8 cellular contexts compared by ENCODE assay signal in the genomic region with DNA sequence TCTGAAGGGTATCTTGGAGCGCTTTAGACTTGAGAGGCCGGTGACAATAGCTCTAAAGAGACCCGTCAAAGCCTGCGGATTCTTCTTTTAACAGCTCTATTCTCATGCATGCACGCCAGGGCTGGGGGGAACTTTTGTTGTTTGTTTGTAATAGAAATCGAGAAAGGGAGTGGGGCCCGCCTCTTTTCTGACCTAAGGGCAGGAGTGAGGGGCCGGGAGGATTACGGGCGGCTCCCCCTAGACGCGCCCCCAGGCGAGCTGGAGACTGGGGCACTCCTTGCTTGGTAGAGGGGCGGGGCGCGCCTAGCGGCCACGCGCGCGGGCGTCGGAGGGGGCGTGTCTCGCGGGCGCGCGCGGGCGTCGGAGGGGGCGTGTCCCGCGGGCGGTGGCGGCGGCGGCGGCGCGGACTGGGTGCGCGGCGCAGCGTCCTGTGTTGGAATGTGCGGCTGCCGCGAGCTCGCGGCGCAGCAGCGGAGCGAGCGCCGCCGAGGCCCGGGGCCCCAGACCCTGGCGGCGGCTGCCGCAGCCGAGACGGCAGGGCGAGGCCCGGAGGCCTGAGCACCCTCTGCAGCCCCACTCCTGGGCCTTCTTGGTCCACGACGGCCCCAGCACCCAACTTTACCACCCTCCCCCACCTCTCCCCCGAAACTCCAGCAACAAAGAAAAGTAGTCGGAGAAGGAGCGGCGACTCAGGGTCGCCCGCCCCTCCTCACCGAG. TPM values are rescaled to one million over a fixed set of nuclear protein-coding genes. Genes with fewer than 3 reads are reported as not detected.
DNase-seq lines count a peak whose midpoint lies in the region; ATAC-seq and TF ChIP-seq lines count a peak whose summit lies in the region.

A gene with protein sequence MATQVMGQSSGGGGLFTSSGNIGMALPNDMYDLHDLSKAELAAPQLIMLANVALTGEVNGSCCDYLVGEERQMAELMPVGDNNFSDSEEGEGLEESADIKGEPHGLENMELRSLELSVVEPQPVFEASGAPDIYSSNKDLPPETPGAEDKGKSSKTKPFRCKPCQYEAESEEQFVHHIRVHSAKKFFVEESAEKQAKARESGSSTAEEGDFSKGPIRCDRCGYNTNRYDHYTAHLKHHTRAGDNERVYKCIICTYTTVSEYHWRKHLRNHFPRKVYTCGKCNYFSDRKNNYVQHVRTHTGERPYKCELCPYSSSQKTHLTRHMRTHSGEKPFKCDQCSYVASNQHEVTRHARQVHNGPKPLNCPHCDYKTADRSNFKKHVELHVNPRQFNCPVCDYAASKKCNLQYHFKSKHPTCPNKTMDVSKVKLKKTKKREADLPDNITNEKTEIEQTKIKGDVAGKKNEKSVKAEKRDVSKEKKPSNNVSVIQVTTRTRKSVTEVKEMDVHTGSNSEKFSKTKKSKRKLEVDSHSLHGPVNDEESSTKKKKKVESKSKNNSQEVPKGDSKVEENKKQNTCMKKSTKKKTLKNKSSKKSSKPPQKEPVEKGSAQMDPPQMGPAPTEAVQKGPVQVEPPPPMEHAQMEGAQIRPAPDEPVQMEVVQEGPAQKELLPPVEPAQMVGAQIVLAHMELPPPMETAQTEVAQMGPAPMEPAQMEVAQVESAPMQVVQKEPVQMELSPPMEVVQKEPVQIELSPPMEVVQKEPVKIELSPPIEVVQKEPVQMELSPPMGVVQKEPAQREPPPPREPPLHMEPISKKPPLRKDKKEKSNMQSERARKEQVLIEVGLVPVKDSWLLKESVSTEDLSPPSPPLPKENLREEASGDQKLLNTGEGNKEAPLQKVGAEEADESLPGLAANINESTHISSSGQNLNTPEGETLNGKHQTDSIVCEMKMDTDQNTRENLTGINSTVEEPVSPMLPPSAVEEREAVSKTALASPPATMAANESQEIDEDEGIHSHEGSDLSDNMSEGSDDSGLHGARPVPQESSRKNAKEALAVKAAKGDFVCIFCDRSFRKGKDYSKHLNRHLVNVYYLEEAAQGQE (plus strand): TSS at position 412 of the 717 bp plus-strand sequence. CDS start 2,739 bp downstream, outside the sequence.

- ATAC-seq in GM19467 (IDR thresholded peaks at IDR 0.05; ENCODE audit: unreplicated experiment) (peak; percentile 42), gastroesophageal sphincter (peak; percentile 88)

- no peaks in the 10 kb centered on the region for H3K9me3 Mint-ChIP-seq in Calu3 (ENCODE audit: low read depth, unreplicated experiment)

- BruUV-seq in Calu3 (replicated peaks; lab: Mats Ljungman, UMichigan): no TSS peak

- H3K4me3 Mint-ChIP-seq in Calu3 (ENCODE audit: low read depth, unreplicated experiment): peak within 1 kb of the TSS; percentile 88

- peak within 1 kb of the TSS; percentile 77 to 90 for H3K4me3 ChIP-seq in gastroesophageal sphincter
- peak within 1 kb of the TSS; percentile 57 to 95 for H3K4me3 ChIP-seq in neutrophil (ENCODE audit: low read depth in 1 of 2, low read length in 1 of 2)
- peak within 1 kb of the TSS; percentile 82 to 94 (median 87) for H3K4me3 ChIP-seq in subcutaneous abdominal adipose tissue (ENCODE audit: low read depth in 1 of 5, low read length in 5 of 5)

- peaks cover 21% of the 10 kb centered on the region for H3K4me1 Mint-ChIP-seq in Calu3 (ENCODE audit: low read depth, unreplicated experiment)

- H3K9ac ChIP-seq in subcutaneous abdominal adipose tissue (ENCODE audit: low read length in 5 of 5): peak within 1 kb of the TSS in 4 of 5 donors; percentile 61 to 84 (median 72)

- CTCF ChIA-PET in Calu3 (lab: Charles Lee): interaction anchor here (0.5 to 1.2 kb wide), 4 partner anchors 9 to 477 kb away, joined by 3 to 9 read pairs (median 4); no protein-coding TSS in a partner anchor

- peak within 1 kb of the TSS; percentile 68 to 95 (median 92) for H3K27ac ChIP-seq in gastroesophageal sphincter
- peak within 1 kb of the TSS; percentile 95 for H3K27ac ChIP-seq in neutrophil
- peak within 1 kb of the TSS; percentile 96 for H3K27ac ChIP-seq in subcutaneous abdominal adipose tissue (ENCODE audit: low read depth, low read length)

- peaks cover 28% of the 10 kb centered on the region for H3K36me3 Mint-ChIP-seq in Calu3 (ENCODE audit: insufficient read depth, unreplicated experiment)

- H3K27me3 ChIP-seq in gastroesophageal sphincter (no peaks in the 10 kb centered on the region), neutrophil (no peaks in the 10 kb centered on the region), subcutaneous abdominal adipose tissue (ENCODE audit: control insufficient read depth in 5 of 5, insufficient read depth in 4 of 5, low read length in 5 of 5) (no peaks in the 10 kb centered on the region)

- H3K4me1 ChIP-seq in gastroesophageal sphincter (peaks cover 0 to 44% (median 11%) of the 10 kb centered on the region in 3 donors), neutrophil (ENCODE audit: control insufficient read depth in 1 of 2, insufficient read depth in 1 of 2, low read depth in 1 of 2, low read length in 1 of 2) (peaks cover 26 to 29% of the 10 kb centered on the region in 2 experiments), subcutaneous abdominal adipose tissue (ENCODE audit: control insufficient read depth in 5 of 5, insufficient read depth in 5 of 5, low read length in 5 of 5) (peaks cover 0 to 45% (median 35%) of the 10 kb centered on the region in 5 donors)

- peak; percentile 72 for DNase-seq in Calu3
- peak; percentile 55 for DNase-seq in HPDE6-E6E7 (ENCODE audit: extremely low spot score)
- DNase-seq in SK-N-DZ (ENCODE audit: low spot score): peak; percentile 24
- DNase-seq in activated naive CD4-positive, alpha-beta T cell treated with Interleukin-2 at 50 U/mL for 16 hours: peak; percentile 84

- intact Hi-C loops in Calu3 (cut with micrococcal nuclease; ENCODE audit: unreplicated experiment): no loop called here

- no peaks in the 10 kb centered on the region for H3K27me3 Mint-ChIP-seq in Calu3 (ENCODE audit: unreplicated experiment)

- peak within 1 kb of the TSS; percentile 74 for H3K27ac Mint-ChIP-seq in Calu3 (ENCODE audit: unreplicated experiment)

- TF ChIP-seq EP300 in gastroesophageal sphincter (IDR thresholded peaks at IDR 0.05): no peak

- WGBS in gastroesophageal sphincter (ENCODE audit: low coverage in 1 of 2), 2 donors: 0% methylated on average over 3 to 5 of the region's 74 CpGs

- no peaks in the 10 kb centered on the region for H3K36me3 ChIP-seq in gastroesophageal sphincter
- H3K36me3 ChIP-seq in neutrophil: no peaks in the 10 kb centered on the region
- H3K36me3 ChIP-seq in subcutaneous abdominal adipose tissue (ENCODE audit: control insufficient read depth in 5 of 5, insufficient read depth in 5 of 5, low read length in 5 of 5): peaks cover 0 to 4% (median 0%) of the 10 kb centered on the region in 5 donors

- TF ChIP-seq CTCF in Calu3 (IDR thresholded peaks at IDR 0.05; ENCODE audit: unreplicated experiment): no peak
- no peak for TF ChIP-seq CTCF in gastroesophageal sphincter (IDR thresholded peaks at IDR 0.05)
- no peak for TF ChIP-seq CTCF in neutrophil (IDR thresholded peaks at IDR 0.05)

- peak; percentile 75 to 76 for TF ChIP-seq POLR2A in gastroesophageal sphincter (IDR thresholded peaks at IDR 0.05)

- H3K9me3 ChIP-seq in gastroesophageal sphincter: no peaks in the 10 kb centered on the region
- no peaks in the 10 kb centered on the region for H3K9me3 ChIP-seq in neutrophil
- H3K9me3 ChIP-seq in subcutaneous abdominal adipose tissue (ENCODE audit: control insufficient read depth in 5 of 5, low read length in 5 of 5): no peaks in the 10 kb centered on the region

RNA-seq across cellular contexts. Expression of the gene that starts here (rescaled TPM):
- total RNA-seq in Calu3 (2022) (29.6 and 32.4 TPM in 2 replicates), gastroesophageal sphincter (10 to 100 TPM; 32.8 to 41.1 (median 39.5) TPM)
- 7.6 and 11.1 TPM in 2 replicates for polyA plus RNA-seq in SK-N-DZ (2014; cell fraction: cytosol; rRNA removed)
- 5.8 and 8.4 TPM in 2 replicates for polyA plus RNA-seq in SK-N-DZ (2014; cell fraction: nucleus; rRNA removed)

Comparison
In these comparisons a context has a peak if more than half of its experiments do, and no peak if none do; other contexts are left out.
1. Peak in every context shown above with its lines: DNase-seq, ATAC-seq, H3K4me3 ChIP-seq and H3K27ac ChIP-seq.
2. DNase-seq: peak in every context shown above with its lines; median percentile 84 in activated naive CD4-positive, alpha-beta T cell treated with Interleukin-2 at 50 U/mL for 16 hours; 72 in Calu3; 55 in HPDE6-E6E7; 24 in SK-N-DZ.